33 cellular contexts compared by ENCODE assay signal in genomic region chr6:21258665-21259064, GRCh38.
"Had no signal": no experiment of that assay in that cellular context is flagged by ENCODE, and none has a peak within 500 bp of the region (broad histone marks: within the 10 kb centered on the region; RNA-seq: fewer than 3 reads in every experiment).

No MANE protein-coding gene starts in this region.

- FAIRE-seq: endometrium, endothelial cell of umbilical vein, frontal cortex had no signal

- H3K27ac ChIP-seq: ascending aorta, breast epithelium, cardiac muscle cell, colonic mucosa, epithelial cell of prostate, WERI-Rb-1 had no signal

- ATAC-seq: activated CD4-positive, alpha-beta T cell treated with anti-CD3 and anti-CD28 coated beads for 36 hours; activated naive CD4-positive, alpha-beta T cell treated with anti-CD3 and anti-CD28 coated beads, Interleukin-2, amount 50 U/mL, for 72 hours; activated T-cell treated with anti-CD3 and anti-CD28 coated beads, Interleukin-2, amount 50 U/mL, for 72 hours; T-helper 17 cell had no signal

- H3K4me1 Mint-ChIP-seq: activated CD4-positive, alpha-beta T cell treated with anti-CD3 and anti-CD28 coated beads, Interleukin-2, amount 10 ng/mL, durations not matched to agents 24 days and 14 days; activated naive CD4-positive, alpha-beta T cell treated with anti-CD3 and anti-CD28 coated beads, Interleukin-2, amount 10 ng/mL, durations not matched to agents 7 days and 5 days; T-helper 17 cell had no signal

- H3K4me1 ChIP-seq: ascending aorta, breast epithelium, colonic mucosa had no signal

- H3K9me3 Mint-ChIP-seq: activated CD4-positive, alpha-beta T cell treated with anti-CD3 and anti-CD28 coated beads, Interleukin-2, amount 10 ng/mL, durations not matched to agents 24 days and 14 days; activated naive CD4-positive, alpha-beta T cell treated with anti-CD3 and anti-CD28 coated beads, Interleukin-2, amount 10 ng/mL, durations not matched to agents 7 days and 5 days had no signal

- H3K9me3 ChIP-seq: ascending aorta, breast epithelium, colonic mucosa had no signal

- H3K27me3 Mint-ChIP-seq: activated CD4-positive, alpha-beta T cell treated with anti-CD3 and anti-CD28 coated beads, Interleukin-2, amount 10 ng/mL, durations not matched to agents 24 days and 14 days; activated naive CD4-positive, alpha-beta T cell treated with anti-CD3 and anti-CD28 coated beads, Interleukin-2, amount 10 ng/mL, durations not matched to agents 7 days and 5 days; brain had no signal

- H3K4me3 Mint-ChIP-seq: activated CD4-positive, alpha-beta memory T cell treated with anti-CD3 and anti-CD28 coated beads for 36 hours; activated CD4-positive, alpha-beta T cell treated with anti-CD3 and anti-CD28 coated beads for 36 hours; activated CD4-positive, alpha-beta T cell treated with anti-CD3 and anti-CD28 coated beads, Interleukin-2, amount 10 ng/mL, durations not matched to agents 24 days and 14 days; activated naive CD4-positive, alpha-beta T cell treated with anti-CD3 and anti-CD28 coated beads, Interleukin-2, amount 10 ng/mL, durations not matched to agents 7 days and 5 days; activated naive CD8-positive, alpha-beta T cell treated with anti-CD3 and anti-CD28 coated beads, Interleukin-2, amount 10 ng/mL, durations not matched to agents 7 days and 5 days; activated T-cell treated with anti-CD3 and anti-CD28 coated beads, Interleukin-2, amount 50 U/mL, for 24 hours; activated T-cell treated with anti-CD3 and anti-CD28 coated beads, Interleukin-2, amount 50 U/mL, for 72 hours; brain; T-helper 17 cell; T-helper 2 cell treated with Interferon-gamma antibody and Interleukin-4, amounts not matched to agents 5 μg/mL and 100 μg/mL, for 36 hours had no signal

- DNase-seq: activated CD4-positive, alpha-beta memory T cell treated with anti-CD3 and anti-CD28 coated beads for 36 hours; activated CD4-positive, alpha-beta T cell treated with anti-CD3 and anti-CD28 coated beads for 36 hours; activated CD4-positive, alpha-beta T cell treated with anti-CD3 and anti-CD28 coated beads, Interleukin-2, amount 10 ng/mL, durations not matched to agents 24 days and 14 days; activated CD4-positive, CD25-positive, alpha-beta regulatory T cell; activated CD4-positive, CD25-positive, alpha-beta regulatory T cell treated with anti-CD3 and anti-CD28 coated beads, Interleukin-2, amount 50 U/mL, for 72 hours; activated CD8-positive, alpha-beta memory T cell treated with anti-CD3 and anti-CD28 coated beads, Interleukin-2, amount 50 U/mL, for 48 hours; activated gamma-delta T cell; activated naive CD4-positive, alpha-beta T cell; activated naive CD4-positive, alpha-beta T cell treated with anti-CD3 and anti-CD28 coated beads, Interleukin-2, amount 10 ng/mL, durations not matched to agents 7 days and 5 days; activated naive CD8-positive, alpha-beta T cell treated with anti-CD3 and anti-CD28 coated beads, Interleukin-2, amount 10 ng/mL, durations not matched to agents 7 days and 5 days; activated T-cell treated with anti-CD3 and anti-CD28 coated beads for 4 hours; activated T-cell treated with anti-CD3 and anti-CD28 coated beads, Interleukin-2, amount 50 U/mL, for 24 hours; activated T-cell treated with anti-CD3 and anti-CD28 coated beads, Interleukin-2, amount 50 U/mL, for 72 hours; central memory CD4-positive, alpha-beta T cell; cerebellar nuclear complex; colonic mucosa; effector CD8-positive, alpha-beta T cell; foreskin fibroblast; head of caudate nucleus; T-helper 1 cell; T-helper 17 cell; T1000; WERI-Rb-1 had no signal

- H3K27ac Mint-ChIP-seq: activated CD4-positive, alpha-beta memory T cell treated with anti-CD3 and anti-CD28 coated beads for 36 hours; activated CD4-positive, alpha-beta T cell treated with anti-CD3 and anti-CD28 coated beads for 36 hours; activated CD4-positive, alpha-beta T cell treated with anti-CD3 and anti-CD28 coated beads, Interleukin-2, amount 10 ng/mL, durations not matched to agents 24 days and 14 days; activated naive CD4-positive, alpha-beta T cell treated with anti-CD3 and anti-CD28 coated beads, Interleukin-2, amount 10 ng/mL, durations not matched to agents 7 days and 5 days; activated naive CD4-positive, alpha-beta T cell treated with anti-CD3 and anti-CD28 coated beads, Interleukin-2, amount 50 U/mL, for 72 hours; activated naive CD8-positive, alpha-beta T cell treated with anti-CD3 and anti-CD28 coated beads, Interleukin-2, amount 10 ng/mL, durations not matched to agents 7 days and 5 days; activated T-cell treated with anti-CD3 and anti-CD28 coated beads, Interleukin-2, amount 50 U/mL, for 24 hours; activated T-cell treated with anti-CD3 and anti-CD28 coated beads, Interleukin-2, amount 50 U/mL, for 72 hours; brain; T-helper 17 cell; T-helper 2 cell treated with Interferon-gamma antibody and Interleukin-4, amounts not matched to agents 5 μg/mL and 100 μg/mL, for 36 hours had no signal

- H3K4me3 ChIP-seq: ascending aorta, cardiac muscle cell, colonic mucosa had no signal

- H3K36me3 ChIP-seq: ascending aorta, breast epithelium, cardiac muscle cell, colonic mucosa, WERI-Rb-1 had no signal

- H3K36me3 Mint-ChIP-seq: activated CD4-positive, alpha-beta memory T cell treated with anti-CD3 and anti-CD28 coated beads for 36 hours; activated naive CD4-positive, alpha-beta T cell treated with anti-CD3 and anti-CD28 coated beads, Interleukin-2, amount 10 ng/mL, durations not matched to agents 7 days and 5 days; activated naive CD4-positive, alpha-beta T cell treated with anti-CD3 and anti-CD28 coated beads, Interleukin-2, amount 50 U/mL, for 72 hours had no signal

- H3K27me3 ChIP-seq: ascending aorta, breast epithelium, cardiac muscle cell, colonic mucosa had no signal
